ENCODE assay signal across 1 cellular context in genomic region chr12:106247731-106248176, GRCh38.
A peak's percentile ranks its signal among the peaks of the same experiment; 100 is the strongest.
TF ChIP-seq lines count a peak whose summit lies in the region.

TSS of gene CKAP4 (minus strand) at chr12:106248020. CDS start at chr12:106247851, 169 bp downstream.

TF ChIP-seq in HepG2, 621 proteins besides CTCF, POLR2A, EP300 and RAD21 (continued from another document and continues in another):
- TF ChIP-seq TIGD3 (CRISPR knock-in tag; IDR thresholded peaks at IDR 0.05; ENCODE audit: borderline replicate concordance) (no peak), RNF2 (conservative IDR thresholded peaks at IDR 0.05; ENCODE audit: low read depth) (peak; percentile 51; the same call in 1 of the 2 replicates), MXI1 (IDR thresholded peaks at IDR 0.05; ENCODE audit: borderline replicate concordance, low read depth, low read length) (peak; percentile 32; the same call in 1 of the 3 replicates), IRF9 (CRISPR knock-in tag; IDR thresholded peaks at IDR 0.05; ENCODE audit: borderline replicate concordance) (no peak), ZNF562 (CRISPR knock-in tag; IDR thresholded peaks at IDR 0.05; ENCODE audit: borderline replicate concordance) (0 out of 2 replicates have a peak, but pooled peaks have one; percentile 39), AKNA (CRISPR knock-in tag; IDR thresholded peaks at IDR 0.05; ENCODE audit: borderline replicate concordance) (no peak), GATA4 (IDR thresholded peaks at IDR 0.05; ENCODE audit: borderline replicate concordance, low read depth) (no peak), ZBTB3 (CRISPR knock-in tag; IDR thresholded peaks at IDR 0.05; ENCODE audit: borderline replicate concordance, low read depth) (no peak), ZC3H4 (CRISPR knock-in tag; IDR thresholded peaks at IDR 0.05; ENCODE audit: borderline replicate concordance) (no peak), PCBP1 (IDR thresholded peaks at IDR 0.05; ENCODE audit: borderline replicate concordance, low read depth, low read length) (no peak), PLSCR1 (CRISPR knock-in tag; IDR thresholded peaks at IDR 0.05; ENCODE audit: borderline replicate concordance) (no peak), GMEB1 (CRISPR knock-in tag; IDR thresholded peaks at IDR 0.05; ENCODE audit: borderline replicate concordance) (no peak), MNT (IDR thresholded peaks at IDR 0.05) (no peak), ELF4 (CRISPR knock-in tag; IDR thresholded peaks at IDR 0.05; ENCODE audit: borderline replicate concordance) (no peak), KDM5B (CRISPR knock-in tag; IDR thresholded peaks at IDR 0.05; ENCODE audit: borderline replicate concordance) (no peak), ZNF451 (CRISPR knock-in tag; IDR thresholded peaks at IDR 0.05) (0 out of 2 replicates have a peak, but pooled peaks have one; percentile 24), POGK (CRISPR knock-in tag; conservative IDR thresholded peaks at IDR 0.05) (no peak), ZNF616 (CRISPR knock-in tag; IDR thresholded peaks at IDR 0.05; ENCODE audit: low read depth) (no peak), ZMAT5 (CRISPR knock-in tag; IDR thresholded peaks at IDR 0.05; ENCODE audit: borderline replicate concordance, low read depth) (no peak), ZNF343 (CRISPR knock-in tag; IDR thresholded peaks at IDR 0.05) (no peak), SP4 (CRISPR knock-in tag; IDR thresholded peaks at IDR 0.05) (no peak), ZNF775 (CRISPR knock-in tag; IDR thresholded peaks at IDR 0.05; ENCODE audit: borderline replicate concordance) (no peak), ETV6 (CRISPR knock-in tag; conservative IDR thresholded peaks at IDR 0.05) (no peak), SOX5 (CRISPR knock-in tag; IDR thresholded peaks at IDR 0.05; ENCODE audit: borderline replicate concordance) (no peak), TERF1 (CRISPR knock-in tag; IDR thresholded peaks at IDR 0.05) (no peak), FOXP1 (IDR thresholded peaks at IDR 0.05) (no peak), FOXP1 (CRISPR knock-in tag; IDR thresholded peaks at IDR 0.05) (no peak), ZNF225 (CRISPR knock-in tag; IDR thresholded peaks at IDR 0.05) (no peak), ZKSCAN5 (CRISPR knock-in tag; IDR thresholded peaks at IDR 0.05) (no peak), TEF (CRISPR knock-in tag; IDR thresholded peaks at IDR 0.05) (no peak), TEAD2 (CRISPR knock-in tag; IDR thresholded peaks at IDR 0.05) (no peak), ZNF101 (CRISPR knock-in tag; IDR thresholded peaks at IDR 0.05; ENCODE audit: borderline replicate concordance, low read depth) (no peak), HES4 (CRISPR knock-in tag; IDR thresholded peaks at IDR 0.05; ENCODE audit: borderline replicate concordance) (no peak), FOXO1 (CRISPR knock-in tag; IDR thresholded peaks at IDR 0.05) (no peak; the same call in 1 of the 2 replicates), ZFP37 (CRISPR knock-in tag; IDR thresholded peaks at IDR 0.05; ENCODE audit: borderline replicate concordance) (no peak), NFKBIZ (CRISPR knock-in tag; IDR thresholded peaks at IDR 0.05) (no peak), ZKSCAN8 (CRISPR knock-in tag; IDR thresholded peaks at IDR 0.05; ENCODE audit: borderline replicate concordance) (no peak), NFE2 (CRISPR knock-in tag; IDR thresholded peaks at IDR 0.05) (no peak), RARG (CRISPR knock-in tag; IDR thresholded peaks at IDR 0.05; ENCODE audit: low read depth) (no peak), ONECUT2 (CRISPR knock-in tag; IDR thresholded peaks at IDR 0.05) (no peak), GLI4 (CRISPR knock-in tag; IDR thresholded peaks at IDR 0.05; ENCODE audit: borderline replicate concordance) (no peak), FOXA1 (IDR thresholded peaks at IDR 0.05) (no peak), FOXA1 (CRISPR knock-in tag; IDR thresholded peaks at IDR 0.05) (no peak), ZFY (CRISPR knock-in tag; IDR thresholded peaks at IDR 0.05) (peak; percentile 55; the same call in 1 of the 2 replicates), ZNF672 (CRISPR knock-in tag; IDR thresholded peaks at IDR 0.05) (no peak), TOPORS (CRISPR knock-in tag; IDR thresholded peaks at IDR 0.05) (no peak), ZNF749 (CRISPR knock-in tag; IDR thresholded peaks at IDR 0.05; ENCODE audit: borderline replicate concordance) (peak; percentile 58; the same call in 1 of the 2 replicates), PLRG1 (conservative IDR thresholded peaks at IDR 0.05) (no peak), THAP11 (CRISPR knock-in tag; IDR thresholded peaks at IDR 0.05) (no peak), MED1 (CRISPR knock-in tag; IDR thresholded peaks at IDR 0.05) (no peak), DMAP1 (CRISPR knock-in tag; IDR thresholded peaks at IDR 0.05) (no peak), ZBTB38 (CRISPR knock-in tag; IDR thresholded peaks at IDR 0.05) (no peak), TFDP2 (CRISPR knock-in tag; IDR thresholded peaks at IDR 0.05) (no peak), GATAD1 (CRISPR knock-in tag; IDR thresholded peaks at IDR 0.05) (no peak), ZNF44 (CRISPR knock-in tag; IDR thresholded peaks at IDR 0.05) (no peak), ZNF124 (CRISPR knock-in tag; IDR thresholded peaks at IDR 0.05) (no peak), ZNF777 (CRISPR knock-in tag; IDR thresholded peaks at IDR 0.05) (peak; percentile 80)
